2 cellular contexts compared by ENCODE assay signal in the genomic region with DNA sequence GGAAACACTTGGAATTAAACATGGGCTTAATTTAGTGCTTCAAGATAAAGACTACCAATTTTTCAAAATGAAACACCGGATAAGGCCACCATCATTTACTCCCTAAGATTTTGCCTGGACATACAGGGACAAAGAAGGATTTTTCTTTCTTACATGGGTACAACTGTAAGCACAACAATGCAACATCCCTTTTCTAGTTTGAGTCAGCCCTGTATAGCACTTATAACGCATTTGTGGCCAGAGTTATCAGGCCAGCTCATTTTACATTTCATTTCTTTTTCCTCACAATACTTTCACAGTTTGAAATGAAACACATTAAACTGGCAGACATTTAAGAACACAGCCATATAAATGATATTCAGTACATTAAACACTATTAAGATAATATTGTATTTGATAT.
TF ChIP-seq lines count a peak whose summit lies in the region.

No MANE protein-coding gene starts in this region.

TF ChIP-seq in IMR-90, 13 proteins besides CTCF, POLR2A, EP300 and RAD21:
- TF ChIP-seq MAFK (IDR thresholded peaks at IDR 0.05; ENCODE audit: low read depth, low read length), result no peak
- TF ChIP-seq ELK1 (IDR thresholded peaks at IDR 0.05; ENCODE audit: borderline replicate concordance, low read depth, low read length), result no peak
- TF ChIP-seq MXI1 (IDR thresholded peaks at IDR 0.05; ENCODE audit: borderline replicate concordance, low read depth, low read length), result no peak
- no peak for TF ChIP-seq RCOR1 (IDR thresholded peaks at IDR 0.05; ENCODE audit: insufficient replicate concordance, low read length)
- TF ChIP-seq FOS (IDR thresholded peaks at IDR 0.05; ENCODE audit: low read depth, low read length), result no peak
- TF ChIP-seq BHLHE40 (IDR thresholded peaks at IDR 0.05; ENCODE audit: low read depth, low read length), result no peak
- TF ChIP-seq SMC3 (IDR thresholded peaks at IDR 0.05; ENCODE audit: low read depth, low read length), result no peak
- TF ChIP-seq RFX5 (IDR thresholded peaks at IDR 0.05; ENCODE audit: low read depth, low read length), result no peak
- TF ChIP-seq, protein P1, sequence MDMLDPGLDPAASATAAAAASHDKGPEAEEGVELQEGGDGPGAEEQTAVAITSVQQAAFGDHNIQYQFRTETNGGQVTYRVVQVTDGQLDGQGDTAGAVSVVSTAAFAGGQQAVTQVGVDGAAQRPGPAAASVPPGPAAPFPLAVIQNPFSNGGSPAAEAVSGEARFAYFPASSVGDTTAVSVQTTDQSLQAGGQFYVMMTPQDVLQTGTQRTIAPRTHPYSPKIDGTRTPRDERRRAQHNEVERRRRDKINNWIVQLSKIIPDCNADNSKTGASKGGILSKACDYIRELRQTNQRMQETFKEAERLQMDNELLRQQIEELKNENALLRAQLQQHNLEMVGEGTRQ (IDR thresholded peaks at IDR 0.05; ENCODE audit: low read depth, low read length), result no peak
- TF ChIP-seq CEBPB (IDR thresholded peaks at IDR 0.05; ENCODE audit: low read depth, low read length), result no peak
- no peak for TF ChIP-seq NFE2L2 (IDR thresholded peaks at IDR 0.05; ENCODE audit: low read depth, low read length)
- no peak for TF ChIP-seq MAZ (IDR thresholded peaks at IDR 0.05; ENCODE audit: borderline replicate concordance, low read depth, low read length)
- no peak for TF ChIP-seq CHD1 (IDR thresholded peaks at IDR 0.05; ENCODE audit: low read depth, low read length)
TF ChIP-seq in IMR-90: peak in this region for 0.

TF ChIP-seq in SK-N-SH, 30 proteins besides CTCF, POLR2A, EP300 and RAD21:
- no peak for TF ChIP-seq ELF1 (IDR thresholded peaks at IDR 0.05)
- TF ChIP-seq CHD2 (IDR thresholded peaks at IDR 0.05; ENCODE audit: low read length, partially characterized antibody), result no peak
- no peak; the same call in 1 of the 2 replicates for TF ChIP-seq RXRA (IDR thresholded peaks at IDR 0.05; ENCODE audit: borderline replicate concordance, low read depth)
- TF ChIP-seq FOXM1 (IDR thresholded peaks at IDR 0.05; ENCODE audit: low read depth), result no peak
- no peak for TF ChIP-seq TCF12 (IDR thresholded peaks at IDR 0.05)
- no peak for TF ChIP-seq TAF1 (IDR thresholded peaks at IDR 0.05; ENCODE audit: borderline replicate concordance, low read depth, low read length)
- no peak for TF ChIP-seq SIN3A (IDR thresholded peaks at IDR 0.05; ENCODE audit: borderline replicate concordance, low read depth, low read length)
- TF ChIP-seq, protein P1 (IDR thresholded peaks at IDR 0.05; ENCODE audit: borderline replicate concordance, low read depth, low read length), result no peak
- TF ChIP-seq, protein P2, sequence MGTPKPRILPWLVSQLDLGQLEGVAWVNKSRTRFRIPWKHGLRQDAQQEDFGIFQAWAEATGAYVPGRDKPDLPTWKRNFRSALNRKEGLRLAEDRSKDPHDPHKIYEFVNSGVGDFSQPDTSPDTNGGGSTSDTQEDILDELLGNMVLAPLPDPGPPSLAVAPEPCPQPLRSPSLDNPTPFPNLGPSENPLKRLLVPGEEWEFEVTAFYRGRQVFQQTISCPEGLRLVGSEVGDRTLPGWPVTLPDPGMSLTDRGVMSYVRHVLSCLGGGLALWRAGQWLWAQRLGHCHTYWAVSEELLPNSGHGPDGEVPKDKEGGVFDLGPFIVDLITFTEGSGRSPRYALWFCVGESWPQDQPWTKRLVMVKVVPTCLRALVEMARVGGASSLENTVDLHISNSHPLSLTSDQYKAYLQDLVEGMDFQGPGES (IDR thresholded peaks at IDR 0.05; ENCODE audit: low read depth, low read length), result no peak
- TF ChIP-seq EZH2phosphoT487 (IDR thresholded peaks at IDR 0.05; ENCODE audit: borderline replicate concordance, low read depth), result no peak
- TF ChIP-seq, protein P3, sequence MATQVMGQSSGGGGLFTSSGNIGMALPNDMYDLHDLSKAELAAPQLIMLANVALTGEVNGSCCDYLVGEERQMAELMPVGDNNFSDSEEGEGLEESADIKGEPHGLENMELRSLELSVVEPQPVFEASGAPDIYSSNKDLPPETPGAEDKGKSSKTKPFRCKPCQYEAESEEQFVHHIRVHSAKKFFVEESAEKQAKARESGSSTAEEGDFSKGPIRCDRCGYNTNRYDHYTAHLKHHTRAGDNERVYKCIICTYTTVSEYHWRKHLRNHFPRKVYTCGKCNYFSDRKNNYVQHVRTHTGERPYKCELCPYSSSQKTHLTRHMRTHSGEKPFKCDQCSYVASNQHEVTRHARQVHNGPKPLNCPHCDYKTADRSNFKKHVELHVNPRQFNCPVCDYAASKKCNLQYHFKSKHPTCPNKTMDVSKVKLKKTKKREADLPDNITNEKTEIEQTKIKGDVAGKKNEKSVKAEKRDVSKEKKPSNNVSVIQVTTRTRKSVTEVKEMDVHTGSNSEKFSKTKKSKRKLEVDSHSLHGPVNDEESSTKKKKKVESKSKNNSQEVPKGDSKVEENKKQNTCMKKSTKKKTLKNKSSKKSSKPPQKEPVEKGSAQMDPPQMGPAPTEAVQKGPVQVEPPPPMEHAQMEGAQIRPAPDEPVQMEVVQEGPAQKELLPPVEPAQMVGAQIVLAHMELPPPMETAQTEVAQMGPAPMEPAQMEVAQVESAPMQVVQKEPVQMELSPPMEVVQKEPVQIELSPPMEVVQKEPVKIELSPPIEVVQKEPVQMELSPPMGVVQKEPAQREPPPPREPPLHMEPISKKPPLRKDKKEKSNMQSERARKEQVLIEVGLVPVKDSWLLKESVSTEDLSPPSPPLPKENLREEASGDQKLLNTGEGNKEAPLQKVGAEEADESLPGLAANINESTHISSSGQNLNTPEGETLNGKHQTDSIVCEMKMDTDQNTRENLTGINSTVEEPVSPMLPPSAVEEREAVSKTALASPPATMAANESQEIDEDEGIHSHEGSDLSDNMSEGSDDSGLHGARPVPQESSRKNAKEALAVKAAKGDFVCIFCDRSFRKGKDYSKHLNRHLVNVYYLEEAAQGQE (IDR thresholded peaks at IDR 0.05; ENCODE audit: low read depth, low read length), result no peak
